22 cellular contexts compared by ENCODE assay signal in genomic region chr20:61822396-61822795, GRCh38.
"Had no signal": no experiment of that assay in that cellular context is flagged by ENCODE, and none has a peak within 500 bp of the region (broad histone marks: within the 10 kb centered on the region; RNA-seq: fewer than 3 reads in every experiment).

No MANE protein-coding gene starts in this region.

- H3K27me3 ChIP-seq: esophagus squamous epithelium, right lobe of liver, thyroid gland, vagina had no signal

- H3K79me2 ChIP-seq: parathyroid adenoma had no signal

- ATAC-seq: effector memory CD8-positive, alpha-beta T cell; left colon; mucosa of descending colon; natural killer cell treated with Interleukin-12 subunit alpha and Interleukin-12 subunit beta and Interleukin-15 and Interleukin-18, amount 100 ng/mL, for 72 hours; right lobe of liver; stimulated activated effector memory CD8-positive, alpha-beta T cell treated with anti-CD3 and anti-CD28 coated beads, Interleukin-12 subunit alpha, Interleukin-12 subunit beta, amount 100 ng/mL, for 72 hours had no signal

- H2AFZ ChIP-seq: parathyroid adenoma had no signal

- H3K9ac ChIP-seq: parathyroid adenoma had no signal

- H3K4me1 ChIP-seq: esophagus squamous epithelium, parathyroid adenoma, right lobe of liver, stomach, thyroid gland, vagina had no signal

- H3K4me3 ChIP-seq: esophagus squamous epithelium, mucosa of descending colon, right lobe of liver, smooth muscle cell, stomach, thyroid gland, vagina had no signal

- H3K9me3 ChIP-seq: esophagus squamous epithelium, mucosa of descending colon, right lobe of liver, thyroid gland, vagina had no signal

- DNase-seq: cortex of kidney; effector memory CD8-positive, alpha-beta T cell; erythroblast; esophagus squamous epithelium; foreskin melanocyte; left colon; mesenchymal stem cell; naive B cell; stimulated activated CD4-positive, alpha-beta T cell treated with anti-CD3 and anti-CD28 coated beads, Interleukin-2, amount 100 ng/mL, for 24 hours; stimulated activated CD4-positive, alpha-beta T cell treated with anti-CD3 and anti-CD28 coated beads, Interleukin-4, amount 100 ng/mL, for 24 hours; stimulated activated naive CD4-positive, alpha-beta T cell treated with Interleukin-2 at 50 U/mL for 16 hours; stomach; thyroid gland; trophoblast cell had no signal

- H3K4me2 ChIP-seq: smooth muscle cell had no signal

- H3K27ac ChIP-seq: esophagus squamous epithelium, parathyroid adenoma, right lobe of liver, stomach, thyroid gland, vagina had no signal

- FAIRE-seq: endometrium had no signal

- H3K36me3 ChIP-seq: esophagus squamous epithelium, right lobe of liver, stomach, thyroid gland, vagina had no signal
